Comparison of ENCODE assay signal across 18 cellular contexts in genomic region chr14:57866199-57866755, GRCh38. TPM values are rescaled to one million over a fixed set of nuclear protein-coding genes. Genes with fewer than 3 reads are reported as not detected.
DNase-seq lines count a peak whose midpoint lies in the region; ATAC-seq and TF ChIP-seq lines count a peak whose summit lies in the region.
"Had no signal": no experiment of that assay in that cellular context is flagged by ENCODE, and none has a peak within 500 bp of the region (broad histone marks: within the 10 kb centered on the region; RNA-seq: fewer than 3 reads in every experiment).

No MANE protein-coding gene starts in this region.

- no peaks in the 10 kb centered on the region for H4K20me1 ChIP-seq in neural cell (ENCODE audit: insufficient read depth)

- H3K4me1 Mint-ChIP-seq in endodermal cell = peaks cover 7% of the 10 kb centered on the region
- H3K4me1 Mint-ChIP-seq in Calu3 (ENCODE audit: low read depth, unreplicated experiment) = peaks cover 9% of the 10 kb centered on the region
- H3K4me1 Mint-ChIP-seq: central memory CD8-positive, alpha-beta T cell had no signal

- intact Hi-C loops in mucosa of descending colon (cut with DNase I, micrococcal nuclease) (no loop called here), aorta (cut with DNase I) (no loop called here), Calu3 (cut with micrococcal nuclease; ENCODE audit: unreplicated experiment) (no loop called here)

- no TSS peak for BruUV-seq in Calu3 (replicated peaks; lab: Mats Ljungman, UMichigan)

- TF ChIP-seq RAD21 in neural cell (conservative IDR thresholded peaks at IDR 0.05) = no peak

- no peaks in the 10 kb centered on the region for H3K9me2 ChIP-seq in neural cell (ENCODE audit: insufficient read depth, low read length)

- no peaks in the 10 kb centered on the region for H3K79me2 ChIP-seq in ACC112 (ENCODE audit: control insufficient read depth, insufficient read depth, low read length, unreplicated experiment)
- no peaks in the 10 kb centered on the region for H3K79me2 ChIP-seq in neural cell (replicated peaks; ENCODE audit: insufficient read depth, low read length)

- 35 to 49% methylated on average over 15 to 19 of the region's 19 CpGs for WGBS in endodermal cell (ENCODE audit: insufficient coverage in 1 of 2, insufficient read length in 1 of 2), 2 experiments
- WGBS in aorta, 2 donors = 9 to 15% methylated on average over 19 of the region's 19 CpGs

- H3K9ac ChIP-seq in HUES48 (ENCODE audit: low read depth, low read length) (no peak overlapping the region), endodermal cell (ENCODE audit: extremely low read depth, low read length, poor library complexity, severe bottlenecking) (no peak overlapping the region), neural cell (ENCODE audit: low read length) (peak overlapping the region; percentile 72)

- H3K9me3 ChIP-seq in HUES48 (ENCODE audit: control insufficient read depth, insufficient read depth, low read length) (no peaks in the 10 kb centered on the region), endodermal cell (ENCODE audit: control insufficient read depth, low read length) (no peaks in the 10 kb centered on the region), neural cell (ENCODE audit: low read length) (no peaks in the 10 kb centered on the region), mucosa of descending colon (no peaks in the 10 kb centered on the region), aorta (ENCODE audit: control insufficient read depth, low read length) (no peaks in the 10 kb centered on the region)
- H3K9me3 ChIP-seq: MG63 had no signal

- H3K4me3 Mint-ChIP-seq in endodermal cell (peak overlapping the region; percentile 52), Calu3 (ENCODE audit: low read depth, unreplicated experiment) (no peak overlapping the region)
- H3K4me3 Mint-ChIP-seq: activated T-helper 1 cell treated with anti-CD3 and anti-CD28 coated beads, Interleukin-12 subunit alpha, Interleukin-12 subunit beta, Interleukin-2, Interleukin-4 antibody, amounts not matched to agents 30 ng/mL and 10 ng/mL and 1 ng/mL, durations not matched to agents 14 hours and 24 hours and 36 hours; central memory CD8-positive, alpha-beta T cell had no signal

- H2AFZ ChIP-seq in ACC112 (ENCODE audit: low read length, unreplicated experiment) (no peak overlapping the region), neural cell (ENCODE audit: low read depth, low read length) (no peak overlapping the region)

- no peaks in the 10 kb centered on the region for H3K9me3 Mint-ChIP-seq in endodermal cell
- no peaks in the 10 kb centered on the region for H3K9me3 Mint-ChIP-seq in Calu3 (ENCODE audit: low read depth, unreplicated experiment)
- H3K9me3 Mint-ChIP-seq: activated T-helper 1 cell treated with anti-CD3 and anti-CD28 coated beads, Interleukin-12 subunit alpha, Interleukin-12 subunit beta, Interleukin-2, Interleukin-4 antibody, amounts not matched to agents 30 ng/mL and 10 ng/mL and 1 ng/mL, durations not matched to agents 14 hours and 24 hours and 36 hours had no signal

- DNase-seq in endodermal cell (peak; percentile 47), omental fat pad (ENCODE audit: low spot score) (no peak), mucosa of descending colon (no peak), aorta (no peak), Calu3 (no peak)
- DNase-seq: activated CD4-positive, CD25-positive, alpha-beta regulatory T cell; AML-193; NCI-H2029 treated with DMSO at 0.1 percent for 48 hours; stimulated activated CD4-positive, alpha-beta T cell treated with anti-CD3 and anti-CD28 coated beads, Interleukin-2, amount 100 ng/mL, for 24 hours had no signal

- H3K27ac Mint-ChIP-seq in endodermal cell = no peak overlapping the region
- H3K27ac Mint-ChIP-seq in Calu3 (ENCODE audit: unreplicated experiment) = no peak overlapping the region
- H3K27ac Mint-ChIP-seq: activated T-helper 1 cell treated with anti-CD3 and anti-CD28 coated beads, Interleukin-12 subunit alpha, Interleukin-12 subunit beta, Interleukin-2, Interleukin-4 antibody, amounts not matched to agents 30 ng/mL and 10 ng/mL and 1 ng/mL, durations not matched to agents 14 hours and 24 hours and 36 hours had no signal

- H3K4me1 ChIP-seq in ACC112 (ENCODE audit: control insufficient read depth, insufficient read depth, low read length, unreplicated experiment) = no peaks in the 10 kb centered on the region
- H3K4me1 ChIP-seq in HUES48 (ENCODE audit: control insufficient read depth, insufficient read depth, low read length) = peaks cover 7% of the 10 kb centered on the region
- H3K4me1 ChIP-seq in endodermal cell (ENCODE audit: control insufficient read depth, insufficient read depth, low read length) = peaks cover 5% of the 10 kb centered on the region
- H3K4me1 ChIP-seq in mucosa of descending colon (ENCODE audit: low read depth) = no peaks in the 10 kb centered on the region
- H3K4me1 ChIP-seq in aorta (ENCODE audit: control insufficient read depth in 1 of 2, insufficient read depth in 2 of 2, low read length in 2 of 2) = no peaks in the 10 kb centered on the region

- peak overlapping the region; percentile 55 for H3K4me2 ChIP-seq in neural cell (ENCODE audit: low read length)

- H3K36me3 ChIP-seq in ACC112 (ENCODE audit: insufficient read depth, low read length) (no peaks in the 10 kb centered on the region), HUES48 (ENCODE audit: control insufficient read depth, insufficient read depth, low read length) (no peaks in the 10 kb centered on the region), endodermal cell (ENCODE audit: control insufficient read depth, insufficient read depth, low read length) (no peaks in the 10 kb centered on the region), neural cell (ENCODE audit: insufficient read depth, low read length) (no peaks in the 10 kb centered on the region), mucosa of descending colon (ENCODE audit: low read depth) (no peaks in the 10 kb centered on the region), aorta (ENCODE audit: control insufficient read depth in 1 of 2, insufficient read depth in 2 of 2, low read length in 1 of 2) (no peaks in the 10 kb centered on the region)
- H3K36me3 ChIP-seq: MG63 had no signal

- H3K27ac ChIP-seq in ACC112 (ENCODE audit: low read depth, low read length) = no peak overlapping the region
- no peak overlapping the region for H3K27ac ChIP-seq in HUES48 (ENCODE audit: low read depth, low read length)
- no peak overlapping the region for H3K27ac ChIP-seq in endodermal cell (ENCODE audit: low read depth, low read length)
- peak overlapping the region; percentile 48 for H3K27ac ChIP-seq in neural cell (ENCODE audit: low read length)
- H3K27ac ChIP-seq in aorta (ENCODE audit: low read depth in 1 of 2, low read length in 2 of 2) = no peak overlapping the region

- peaks cover 60% of the 10 kb centered on the region for H3K27me3 ChIP-seq in ACC112 (ENCODE audit: insufficient read depth, low read length)
- peaks cover 36% of the 10 kb centered on the region for H3K27me3 ChIP-seq in HUES48 (ENCODE audit: control insufficient read depth, insufficient read depth, low read length)
- H3K27me3 ChIP-seq in endodermal cell (ENCODE audit: control insufficient read depth, insufficient read depth, low read length, poor library complexity, severe bottlenecking) = peaks cover 62% of the 10 kb centered on the region
- H3K27me3 ChIP-seq in neural cell (ENCODE audit: insufficient read depth, low read depth, low read length) = peaks cover 21% of the 10 kb centered on the region
- peaks cover 0 to 1% of the 10 kb centered on the region in 2 donors for H3K27me3 ChIP-seq in aorta (ENCODE audit: control insufficient read depth in 1 of 2, insufficient read depth in 2 of 2, low read length in 1 of 2)

- TF ChIP-seq CTCF in endodermal cell (conservative IDR thresholded peaks at IDR 0.05) (no peak), neural cell (IDR thresholded peaks at IDR 0.05; ENCODE audit: poor library complexity, severe bottlenecking) (no peak), omental fat pad (IDR thresholded peaks at IDR 0.05) (no peak), mucosa of descending colon (IDR thresholded peaks at IDR 0.05) (no peak), Calu3 (IDR thresholded peaks at IDR 0.05; ENCODE audit: unreplicated experiment) (no peak)

- ATAC-seq in omental fat pad (ENCODE audit: low FRiP score) = no peak
- no peak for ATAC-seq in mucosa of descending colon
- no peak for ATAC-seq in aorta (ENCODE audit: low FRiP score)

- peak overlapping the region; percentile 44; the same call in 1 of the 2 replicates for H3K4me3 ChIP-seq in ACC112 (ENCODE audit: low read depth, low read length)
- peak overlapping the region; percentile 71 for H3K4me3 ChIP-seq in HUES48 (ENCODE audit: low read depth, low read length)
- H3K4me3 ChIP-seq in endodermal cell (ENCODE audit: low read length) = no peak overlapping the region
- H3K4me3 ChIP-seq in neural cell (ENCODE audit: low read length) = peak overlapping the region; percentile 88
- no peak overlapping the region for H3K4me3 ChIP-seq in mucosa of descending colon
- no peak overlapping the region for H3K4me3 ChIP-seq in aorta (ENCODE audit: low read length in 2 of 2)
- H3K4me3 ChIP-seq: MG63 had no signal

- CTCF ChIA-PET in Calu3 (lab: Charles Lee) = no interaction called here

- no peaks in the 10 kb centered on the region for H3F3A ChIP-seq in neural cell (ENCODE audit: insufficient read depth, low read length, poor library complexity, severe bottlenecking)

- peaks cover 40% of the 10 kb centered on the region for H3K27me3 Mint-ChIP-seq in endodermal cell (ENCODE audit: insufficient read depth)
- peaks cover 12% of the 10 kb centered on the region for H3K27me3 Mint-ChIP-seq in Calu3 (ENCODE audit: unreplicated experiment)

- no peak for TF ChIP-seq EP300 in neural cell (conservative IDR thresholded peaks at IDR 0.05; ENCODE audit: poor library complexity, severe bottlenecking)

- H3K36me3 Mint-ChIP-seq in endodermal cell (ENCODE audit: low read depth) (no peaks in the 10 kb centered on the region), Calu3 (ENCODE audit: insufficient read depth, unreplicated experiment) (no peaks in the 10 kb centered on the region)

RNA-seq across cellular contexts. Expression of gene SLC35F4, which starts 0.4 kb away (rescaled TPM):
- total RNA-seq in endodermal cell (not detected), omental fat pad (not detected), mucosa of descending colon (not detected), aorta (not detected), Calu3 (2022) (not detected in 2 replicates)
- polyA plus RNA-seq in endodermal cell (2013, experiment 1 of 2) = 0.32 TPM
- polyA plus RNA-seq in endodermal cell (2013, experiment 2 of 2) = 0.29 TPM
- polyA plus RNA-seq in neural cell (21.0 and 23.1 TPM in 2 replicates), aorta (not detected)
- 18.5 and 19.3 TPM in 2 replicates for polyA minus RNA-seq in neural cell
- total RNA-seq: activated T-helper 1 cell treated with anti-CD3 and anti-CD28 coated beads, Interleukin-12 subunit alpha, Interleukin-12 subunit beta, Interleukin-2, Interleukin-4 antibody, amounts not matched to agents 30 ng/mL and 10 ng/mL and 1 ng/mL, durations not matched to agents 14 hours and 24 hours and 36 hours; mesenteric fat pad; subcutaneous adipose tissue; T-helper 1 cell treated with Interleukin-12 subunit alpha and Interleukin-12 subunit beta and Interleukin-4 antibody, amounts not matched to agents 30 ng/mL and 1 ng/mL, for 36 hours had no signal

Comparison
In these comparisons a context has a peak if more than half of its experiments do, and no peak if none do; other contexts are left out.
1. H3K4me3 ChIP-seq: peak in ACC112 (single experiment), HUES48 (single experiment) and neural cell (single experiment); none in endodermal cell (single experiment), mucosa of descending colon (single experiment) and aorta (0 of 2).